1 cellular context compared by ENCODE assay signal in the genomic region with DNA sequence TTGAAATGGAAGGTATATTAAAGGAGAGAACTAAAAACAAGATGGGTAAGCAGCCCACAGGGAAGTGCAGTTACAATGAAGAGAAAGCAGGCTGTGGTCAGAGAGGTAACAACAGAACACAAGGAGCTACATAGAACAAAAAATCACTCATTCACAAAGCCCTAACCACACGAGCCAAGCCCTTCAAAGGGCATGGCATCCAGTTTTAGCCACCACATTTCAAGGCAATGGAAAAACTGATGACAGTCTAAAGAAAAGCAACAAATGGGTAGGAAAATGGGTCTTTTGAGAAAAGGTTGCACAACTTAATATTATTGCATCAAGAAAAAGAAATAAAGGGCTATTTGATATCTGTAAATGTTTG.
TF ChIP-seq lines count a peak whose summit lies in the region.

No MANE protein-coding gene starts in this region.

TF ChIP-seq in SK-N-SH, 30 proteins besides CTCF, POLR2A, EP300 and RAD21 (continued from another document):
- no peak for TF ChIP-seq MEF2A (IDR thresholded peaks at IDR 0.05; ENCODE audit: borderline replicate concordance, low read depth)
- no peak for TF ChIP-seq RCOR1 (IDR thresholded peaks at IDR 0.05; ENCODE audit: low read length)
- TF ChIP-seq, protein P1, sequence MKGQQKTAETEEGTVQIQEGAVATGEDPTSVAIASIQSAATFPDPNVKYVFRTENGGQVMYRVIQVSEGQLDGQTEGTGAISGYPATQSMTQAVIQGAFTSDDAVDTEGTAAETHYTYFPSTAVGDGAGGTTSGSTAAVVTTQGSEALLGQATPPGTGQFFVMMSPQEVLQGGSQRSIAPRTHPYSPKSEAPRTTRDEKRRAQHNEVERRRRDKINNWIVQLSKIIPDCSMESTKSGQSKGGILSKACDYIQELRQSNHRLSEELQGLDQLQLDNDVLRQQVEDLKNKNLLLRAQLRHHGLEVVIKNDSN (IDR thresholded peaks at IDR 0.05; ENCODE audit: borderline replicate concordance, low read depth) = no peak
- TF ChIP-seq GABPA (IDR thresholded peaks at IDR 0.05; ENCODE audit: low read depth) = no peak
- TF ChIP-seq POLR2AphosphoS5 (IDR thresholded peaks at IDR 0.05; ENCODE audit: low read depth, low read length) = no peak
- TF ChIP-seq RXRA (IDR thresholded peaks at IDR 0.05; ENCODE audit: borderline replicate concordance, low read depth) = no peak
- TF ChIP-seq, protein P2, sequence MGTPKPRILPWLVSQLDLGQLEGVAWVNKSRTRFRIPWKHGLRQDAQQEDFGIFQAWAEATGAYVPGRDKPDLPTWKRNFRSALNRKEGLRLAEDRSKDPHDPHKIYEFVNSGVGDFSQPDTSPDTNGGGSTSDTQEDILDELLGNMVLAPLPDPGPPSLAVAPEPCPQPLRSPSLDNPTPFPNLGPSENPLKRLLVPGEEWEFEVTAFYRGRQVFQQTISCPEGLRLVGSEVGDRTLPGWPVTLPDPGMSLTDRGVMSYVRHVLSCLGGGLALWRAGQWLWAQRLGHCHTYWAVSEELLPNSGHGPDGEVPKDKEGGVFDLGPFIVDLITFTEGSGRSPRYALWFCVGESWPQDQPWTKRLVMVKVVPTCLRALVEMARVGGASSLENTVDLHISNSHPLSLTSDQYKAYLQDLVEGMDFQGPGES (IDR thresholded peaks at IDR 0.05; ENCODE audit: low read depth, low read length) = no peak
TF ChIP-seq in SK-N-SH: peak in this region for 0.
